In the genomic region with DNA sequence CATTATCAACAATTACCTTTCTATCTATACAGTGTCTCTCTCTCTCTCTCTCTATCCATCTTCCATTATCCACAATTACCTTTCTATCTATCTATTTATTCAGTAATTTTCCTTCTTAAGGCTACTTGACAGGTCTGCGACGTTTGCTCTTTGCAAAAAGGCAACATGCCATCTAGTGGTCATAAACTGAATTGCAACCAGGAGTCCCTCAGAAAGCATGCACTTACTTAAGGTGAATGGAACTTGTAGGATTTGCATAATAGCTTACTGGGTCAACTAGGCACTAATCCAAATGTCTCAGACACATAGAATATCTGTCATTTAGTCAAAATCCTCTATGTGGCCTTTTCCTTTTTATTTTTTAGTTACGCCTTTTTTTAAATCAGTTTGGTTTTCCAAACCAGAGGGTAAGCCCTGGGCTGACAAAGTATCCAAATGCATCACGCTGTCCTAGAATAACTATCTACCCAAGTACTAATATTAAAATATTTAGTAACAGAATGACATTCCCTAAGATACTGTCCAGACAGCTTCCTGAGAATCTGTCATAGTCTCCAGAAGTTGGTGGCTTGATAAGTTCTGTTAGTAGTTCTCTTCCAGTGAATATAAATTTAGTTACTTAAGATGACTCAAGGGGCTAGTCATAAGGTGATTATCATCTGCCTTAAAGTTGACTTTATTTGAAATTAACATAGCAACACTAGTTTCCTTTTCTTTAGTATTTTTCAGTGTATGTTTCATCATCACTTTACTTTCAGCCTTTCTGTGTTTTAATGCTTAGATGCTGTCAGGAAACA, we compare ENCODE assay signal across 8 cellular contexts.
DNase-seq lines count a peak whose midpoint lies in the region; ATAC-seq and TF ChIP-seq lines count a peak whose summit lies in the region.

No MANE protein-coding gene starts in this region.

- no peaks in the 10 kb centered on the region for H3K36me3 ChIP-seq in colonic mucosa
- H3K36me3 ChIP-seq in left lung: no peaks in the 10 kb centered on the region

- H3K4me3 Mint-ChIP-seq in CD4-positive, alpha-beta T cell: no peak overlapping the region

- TF ChIP-seq CTCF in CD4-positive, alpha-beta T cell (IDR thresholded peaks at IDR 0.05): peak; percentile 99
- TF ChIP-seq CTCF in colonic mucosa (IDR thresholded peaks at IDR 0.05): peak; percentile 91
- peak; percentile 85 to 96 for TF ChIP-seq CTCF in left lung (IDR thresholded peaks at IDR 0.05)

- POLR2A ChIA-PET in CD4-positive, alpha-beta T cell (lab: Charles Lee): no interaction called here

- no peaks in the 10 kb centered on the region for H3K36me3 Mint-ChIP-seq in CD4-positive, alpha-beta T cell (ENCODE audit: low read depth)

- no peak overlapping the region for H3K9ac ChIP-seq in colonic mucosa (ENCODE audit: low read depth in 2 of 2, low read length in 2 of 2)

- H3K4me1 ChIP-seq in colonic mucosa: no peaks in the 10 kb centered on the region
- H3K4me1 ChIP-seq in left lung: no peaks in the 10 kb centered on the region

- ATAC-seq in CD4-positive, alpha-beta T cell (ENCODE audit: poor library complexity): peak; percentile 57
- ATAC-seq in GM18867 (IDR thresholded peaks at IDR 0.05; ENCODE audit: unreplicated experiment) (peak; percentile 98), HG02981 (IDR thresholded peaks at IDR 0.05; ENCODE audit: unreplicated experiment) (peak; percentile 98), left lung (peak; percentile 86)

- H3K27ac Mint-ChIP-seq in CD4-positive, alpha-beta T cell: no peak overlapping the region

- DNase-seq in CD4-positive, alpha-beta T cell: peak in 4 of 10 experiments; percentile 2 to 20 (median 18)
- DNase-seq in NCI-H1436 treated with DMSO at 0.1 percent for 48 hours (lab: John Stamatoyannopoulos, UW) (peak; percentile 10), SKM-1 (lab: John Stamatoyannopoulos, UW; ENCODE audit: unreplicated experiment) (peak; percentile 53), colonic mucosa (peak; percentile 57), left lung (no peak), stromal cell of bone marrow (ENCODE audit: low read depth) (peak; percentile 59)

- H3K27me3 ChIP-seq in CD4-positive, alpha-beta T cell (ENCODE audit: control insufficient read depth, insufficient read depth, low read length): no peaks in the 10 kb centered on the region
- no peaks in the 10 kb centered on the region for H3K27me3 ChIP-seq in colonic mucosa
- no peaks in the 10 kb centered on the region for H3K27me3 ChIP-seq in left lung

- no peaks in the 10 kb centered on the region for H3K9me3 Mint-ChIP-seq in CD4-positive, alpha-beta T cell

- H3K4me3 ChIP-seq in colonic mucosa (no peak overlapping the region), left lung (no peak overlapping the region)

- no peaks in the 10 kb centered on the region for H3K27me3 Mint-ChIP-seq in CD4-positive, alpha-beta T cell

- intact Hi-C loops in CD4-positive, alpha-beta T cell (cut with DNase I, micrococcal nuclease): loop anchor here in 1 of 2 experiments (1.0 to 5.0 kb wide), 2 partner anchors 1160 to 1968 kb away; no protein-coding TSS in a partner anchor
- intact Hi-C loops in colonic mucosa (cut with DNase I) (no loop called here), left lung (cut with DNase I) (no loop called here)

- no peaks in the 10 kb centered on the region for H3K4me1 Mint-ChIP-seq in CD4-positive, alpha-beta T cell (ENCODE audit: low read depth)

- CTCF ChIA-PET in CD4-positive, alpha-beta T cell (lab: Charles Lee): no interaction called here

- H3K9me3 ChIP-seq in CD4-positive, alpha-beta T cell (ENCODE audit: control insufficient read depth, low read length): no peaks in the 10 kb centered on the region
- H3K9me3 ChIP-seq in colonic mucosa (no peaks in the 10 kb centered on the region), left lung (no peaks in the 10 kb centered on the region)

- H3K27ac ChIP-seq in CD4-positive, alpha-beta T cell (ENCODE audit: low read depth, low read length): no peak overlapping the region
- H3K27ac ChIP-seq in colonic mucosa (no peak overlapping the region), left lung (no peak overlapping the region)

Comparison
In these comparisons a context has a peak if more than half of its experiments do, and no peak if none do; other contexts are left out.
1. DNase-seq: peak in NCI-H1436 treated with DMSO at 0.1 percent for 48 hours (single experiment), SKM-1 (single experiment), colonic mucosa (single experiment) and stromal cell of bone marrow (single experiment); none in left lung (0 of 2).
2. Peak in every context shown above with its lines, with median percentiles within 50 percentile points of each other: ATAC-seq and CTCF ChIP-seq.